ENCODE assay signal across 28 cellular contexts in genomic region chr2:144854596-144854995, GRCh38.
"Had no signal": no experiment of that assay in that cellular context is flagged by ENCODE, and none has a peak within 500 bp of the region (broad histone marks: within the 10 kb centered on the region; RNA-seq: fewer than 3 reads in every experiment).

No MANE protein-coding gene starts in this region.

- DNase-seq: stimulated activated CD4-positive, alpha-beta T cell treated with anti-CD3 and anti-CD28 coated beads, Interleukin-2, amount 100 ng/mL, for 48 hours; stimulated activated CD4-positive, alpha-beta T cell treated with anti-CD3 and anti-CD28 coated beads, Interleukin-4, amount 100 ng/mL, for 1 hour; stimulated activated CD4-positive, alpha-beta T cell treated with anti-CD3 and anti-CD28 coated beads, Interleukin-4, amount 100 ng/mL, for 24 hours; stimulated activated CD4-positive, alpha-beta T cell treated with anti-CD3 and anti-CD28 coated beads, Interleukin-4, amount 100 ng/mL, for 4 hours; stimulated activated CD8-positive, alpha-beta memory T cell treated with anti-CD3 and anti-CD28 coated beads, Interleukin-4, amount 100 ng/mL, for 48 hours; stimulated activated naive B cell treated with anti-CD40 and anti-IgM and Interleukin-4, amounts not matched to agents 10 μg/mL and 1 μg/mL and 100 μg/mL, for 72 hours; stimulated activated naive CD4-positive, alpha-beta T cell; stimulated activated naive CD4-positive, alpha-beta T cell treated with Interleukin-2 at 50 U/mL for 16 hours; stimulated activated naive CD8-positive, alpha-beta T cell treated with anti-CD3 and anti-CD28 coated beads, Interleukin-15, amount 100 ng/mL, for 72 hours; stimulated activated naive CD8-positive, alpha-beta T cell treated with anti-CD3 and anti-CD28 coated beads, Interleukin-15, Interleukin-2, amounts not matched to agents 100 U/mL and 50 U/mL, for 24 hours; stomach; substantia nigra; testis; thyroid gland; tibial artery; transverse colon; upper lobe of left lung; upper lobe of right lung; uterus had no signal

- H3K4me1 ChIP-seq: stomach, suprapubic skin, testis, thyroid gland, tibial artery, transverse colon, upper lobe of left lung, upper lobe of right lung, uterus, vagina had no signal

- H3K9me3 Mint-ChIP-seq: stimulated activated naive CD8-positive, alpha-beta T cell treated with anti-CD3 and anti-CD28 coated beads, Interleukin-15, amount 100 ng/mL, for 72 hours; stimulated activated naive CD8-positive, alpha-beta T cell treated with anti-CD3 and anti-CD28 coated beads, Interleukin-15, Interleukin-2, amounts not matched to agents 100 ng/mL and 50 ng/mL, for 24 hours had no signal

- H3K9me3 ChIP-seq: testis, thoracic aorta, thyroid gland, transverse colon, upper lobe of left lung, upper lobe of right lung, uterus had no signal

- H3K4me1 Mint-ChIP-seq: stimulated activated effector memory CD8-positive, alpha-beta T cell treated with anti-CD3 and anti-CD28 coated beads, Interleukin-12 subunit alpha, Interleukin-12 subunit beta, amount 100 ng/mL, for 72 hours; stimulated activated naive CD8-positive, alpha-beta T cell treated with anti-CD3 and anti-CD28 coated beads, Interleukin-15, amount 100 ng/mL, for 72 hours had no signal

- ATAC-seq: stimulated activated effector memory CD8-positive, alpha-beta T cell treated with anti-CD3 and anti-CD28 coated beads, Interleukin-12 subunit alpha, Interleukin-12 subunit beta, amount 100 ng/mL, for 72 hours; stimulated activated memory B cell treated with anti-CD40 and anti-IgM and Interleukin-4, amounts not matched to agents 10 μg/mL and 1 μg/mL and 100 μg/mL, for 72 hours; stimulated activated naive B cell treated with anti-CD40 and anti-IgM and Interleukin-4, amounts not matched to agents 10 μg/mL and 1 μg/mL and 100 μg/mL, for 72 hours; stimulated activated naive CD8-positive, alpha-beta T cell treated with anti-CD3 and anti-CD28 coated beads, Interleukin-15, amount 100 ng/mL, for 72 hours; stimulated activated naive CD8-positive, alpha-beta T cell treated with anti-CD3 and anti-CD28 coated beads, Interleukin-15, Interleukin-2, amounts not matched to agents 100 U/mL and 50 U/mL, for 24 hours; upper lobe of right lung had no signal

- H3K27me3 Mint-ChIP-seq: stimulated activated memory B cell treated with anti-CD40 and anti-IgM and Interleukin-4, amounts not matched to agents 10 μg/mL and 1 μg/mL and 100 μg/mL, for 72 hours; stimulated activated naive B cell treated with anti-CD40 and anti-IgM and Interleukin-4, amounts not matched to agents 10 μg/mL and 1 μg/mL and 100 μg/mL, for 72 hours; stimulated activated naive CD8-positive, alpha-beta T cell treated with anti-CD3 and anti-CD28 coated beads, Interleukin-15, amount 100 ng/mL, for 72 hours; stimulated activated naive CD8-positive, alpha-beta T cell treated with anti-CD3 and anti-CD28 coated beads, Interleukin-15, Interleukin-2, amounts not matched to agents 100 ng/mL and 50 ng/mL, for 24 hours; type B pancreatic cell had no signal

- H3K4me3 ChIP-seq: stomach, suprapubic skin, testis, thoracic aorta, thyroid gland, tibial artery, tibial nerve, transverse colon, upper lobe of left lung, upper lobe of right lung, uterus, vagina had no signal

- H3K36me3 Mint-ChIP-seq: stimulated activated effector memory CD8-positive, alpha-beta T cell treated with anti-CD3 and anti-CD28 coated beads, Interleukin-12 subunit alpha, Interleukin-12 subunit beta, amount 100 ng/mL, for 72 hours; stimulated activated memory B cell treated with anti-CD40 and anti-IgM and Interleukin-4, amounts not matched to agents 10 μg/mL and 1 μg/mL and 100 μg/mL, for 72 hours; stimulated activated naive B cell treated with anti-CD40 and anti-IgM and Interleukin-4, amounts not matched to agents 10 μg/mL and 1 μg/mL and 100 μg/mL, for 72 hours; type B pancreatic cell had no signal

- H3K36me3 ChIP-seq: stomach, suprapubic skin, thoracic aorta, thyroid gland, tibial artery, tibial nerve, transverse colon, upper lobe of left lung, upper lobe of right lung, uterus, vagina had no signal

- H3K27me3 ChIP-seq: stomach, suprapubic skin, testis, thyroid gland, tibial artery, tibial nerve, transverse colon, upper lobe of left lung, upper lobe of right lung, uterus, vagina had no signal

- H3K4me3 Mint-ChIP-seq: stimulated activated effector memory CD8-positive, alpha-beta T cell treated with anti-CD3 and anti-CD28 coated beads, Interleukin-12 subunit alpha, Interleukin-12 subunit beta, amount 100 ng/mL, for 72 hours; stimulated activated memory B cell treated with anti-CD40 and anti-IgM and Interleukin-4, amounts not matched to agents 10 μg/mL and 1 μg/mL and 100 μg/mL, for 72 hours; stimulated activated naive B cell treated with anti-CD40 and anti-IgM and Interleukin-4, amounts not matched to agents 10 μg/mL and 1 μg/mL and 100 μg/mL, for 72 hours; stimulated activated naive CD8-positive, alpha-beta T cell treated with anti-CD3 and anti-CD28 coated beads, Interleukin-15, amount 100 ng/mL, for 72 hours; stimulated activated naive CD8-positive, alpha-beta T cell treated with anti-CD3 and anti-CD28 coated beads, Interleukin-15, Interleukin-2, amounts not matched to agents 100 ng/mL and 50 ng/mL, for 24 hours; type B pancreatic cell had no signal

- FAIRE-seq: urothelium cell line had no signal

- H3K27ac Mint-ChIP-seq: stimulated activated effector memory CD8-positive, alpha-beta T cell treated with anti-CD3 and anti-CD28 coated beads, Interleukin-12 subunit alpha, Interleukin-12 subunit beta, amount 100 ng/mL, for 72 hours; stimulated activated memory B cell treated with anti-CD40 and anti-IgM and Interleukin-4, amounts not matched to agents 10 μg/mL and 1 μg/mL and 100 μg/mL, for 72 hours; stimulated activated naive B cell treated with anti-CD40 and anti-IgM and Interleukin-4, amounts not matched to agents 10 μg/mL and 1 μg/mL and 100 μg/mL, for 72 hours; stimulated activated naive CD8-positive, alpha-beta T cell treated with anti-CD3 and anti-CD28 coated beads, Interleukin-15, amount 100 ng/mL, for 72 hours; stimulated activated naive CD8-positive, alpha-beta T cell treated with anti-CD3 and anti-CD28 coated beads, Interleukin-15, Interleukin-2, amounts not matched to agents 100 ng/mL and 50 ng/mL, for 24 hours; type B pancreatic cell had no signal

- H3K27ac ChIP-seq: stomach, suprapubic skin, testis, thoracic aorta, thyroid gland, tibial artery, tibial nerve, transverse colon, upper lobe of left lung, upper lobe of right lung, uterus, vagina had no signal
